In the genomic region with DNA sequence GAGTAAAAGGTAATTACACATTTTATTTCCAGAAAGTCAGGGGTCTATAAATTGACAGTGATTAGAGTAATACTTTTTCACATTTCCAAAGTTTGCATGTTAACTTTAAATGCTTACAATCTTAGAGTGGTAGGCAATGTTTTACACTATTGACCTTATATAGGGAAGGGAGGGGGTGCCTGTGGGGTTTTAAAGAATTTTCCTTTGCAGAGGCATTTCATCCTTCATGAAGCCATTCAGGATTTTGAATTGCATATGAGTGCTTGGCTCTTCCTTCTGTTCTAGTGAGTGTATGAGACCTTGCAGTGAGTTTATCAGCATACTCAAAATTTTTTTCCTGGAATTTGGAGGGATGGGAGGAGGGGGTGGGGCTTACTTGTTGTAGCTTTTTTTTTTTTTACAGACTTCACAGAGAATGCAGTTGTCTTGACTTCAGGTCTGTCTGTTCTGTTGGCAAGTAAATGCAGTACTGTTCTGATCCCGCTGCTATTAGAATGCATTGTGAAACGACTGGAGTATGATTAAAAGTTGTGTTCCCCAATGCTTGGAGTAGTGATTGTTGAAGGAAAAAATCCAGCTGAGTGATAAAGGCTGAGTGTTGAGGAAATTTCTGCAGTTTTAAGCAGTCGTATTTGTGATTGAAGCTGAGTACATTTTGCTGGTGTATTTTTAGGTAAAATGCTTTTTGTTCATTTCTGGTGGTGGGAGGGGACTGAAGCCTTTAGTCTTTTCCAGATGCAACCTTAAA, we compare ENCODE assay signal across 8 cellular contexts. TPM values are rescaled to one million over a fixed set of nuclear protein-coding genes. Genes with fewer than 3 reads are reported as not detected.
DNase-seq lines count a peak whose midpoint lies in the region; ATAC-seq and TF ChIP-seq lines count a peak whose summit lies in the region.

No MANE protein-coding gene starts in this region.

- no peaks in the 10 kb centered on the region for H3K27me3 ChIP-seq in SK-N-SH (ENCODE audit: insufficient read depth)
- no peaks in the 10 kb centered on the region for H3K27me3 ChIP-seq in gastroesophageal sphincter

- TF ChIP-seq RAD21 in SK-N-SH (IDR thresholded peaks at IDR 0.05; ENCODE audit: low read length): no peak

- 0% methylated on average over 3 of the region's 3 CpGs for WGBS in SK-N-SH (ENCODE audit: low lambda C conversion rate)
- WGBS in gastroesophageal sphincter (ENCODE audit: low coverage in 1 of 2), 2 donors: 0% methylated on average over 3 of the region's 3 CpGs

- ATAC-seq in gastroesophageal sphincter: no peak
- no peak for ATAC-seq in HG03159 (IDR thresholded peaks at IDR 0.05; ENCODE audit: unreplicated experiment)

- H3K36me3 ChIP-seq in SK-N-SH (replicated peaks in 1 of 2; ENCODE audit: control insufficient read depth in 1 of 2, insufficient read depth in 2 of 2, low read length in 1 of 2) (peaks cover 66 to 77% of the 10 kb centered on the region in 2 experiments), gastroesophageal sphincter (peaks cover 34 to 58% of the 10 kb centered on the region in 2 donors)

- POLR2A ChIA-PET in SK-N-SH (lab: Yijun Ruan, JAX): interaction anchor here (0.6 to 26.8 kb wide), 9 partner anchors 16 to 206 kb away, joined by 3 to 1027 read pairs (median 3); a partner anchor contains a TSS

- peaks cover 100% of the 10 kb centered on the region for H3F3A ChIP-seq in SK-N-SH (replicated peaks; ENCODE audit: insufficient read depth)

- H3K4me3 ChIP-seq in SK-N-SH (ENCODE audit: low read depth in 2 of 2, low read length in 1 of 2) (peak overlapping the region; percentile 84 to 87), gastroesophageal sphincter (peak overlapping the region; percentile 74 to 97), skin epidermis (peak overlapping the region; percentile 55 to 84 (median 63))

- H3K9ac ChIP-seq in SK-N-SH: peak overlapping the region; percentile 100

- H2AFZ ChIP-seq in SK-N-SH (ENCODE audit: low read depth): no peak overlapping the region

- H3K4me1 ChIP-seq in SK-N-SH (ENCODE audit: control insufficient read depth in 1 of 2, insufficient read depth in 2 of 2, low read depth in 1 of 2, low read length in 1 of 2) (peaks cover 0 to 19% of the 10 kb centered on the region in 2 experiments; a peak in 2 of 4 replicates), gastroesophageal sphincter (peaks cover 7 to 45% (median 10%) of the 10 kb centered on the region in 3 donors)

- no peaks in the 10 kb centered on the region for H3K9me2 ChIP-seq in SK-N-SH

- TF ChIP-seq CTCF in SK-N-SH (IDR thresholded peaks at IDR 0.05) (no peak), gastroesophageal sphincter (IDR thresholded peaks at IDR 0.05) (no peak)

- peaks cover 88% of the 10 kb centered on the region for H4K20me1 ChIP-seq in SK-N-SH (ENCODE audit: insufficient read depth)

- no peaks in the 10 kb centered on the region for H3K9me3 ChIP-seq in SK-N-SH
- no peaks in the 10 kb centered on the region for H3K9me3 ChIP-seq in gastroesophageal sphincter

- DNase-seq in NCI-H2227 (lab: John Stamatoyannopoulos, UW; ENCODE audit: unreplicated experiment) (peak; percentile 41), NCI-H2227 treated with DMSO at 0.1 percent for 48 hours (lab: John Stamatoyannopoulos, UW) (no peak), SK-N-SH (no peak), middle frontal gyrus (ENCODE audit: extremely low spot score, low spot score) (no peak)
- DNase-seq in stimulated activated CD8-positive, alpha-beta memory T cell treated with anti-CD3 and anti-CD28 coated beads, Interleukin-4, amount 100 ng/mL, for 48 hours: no peak

- no peak for TF ChIP-seq EP300 in SK-N-SH (IDR thresholded peaks at IDR 0.05; ENCODE audit: borderline replicate concordance in 1 of 2, low read depth in 1 of 2, low read length in 1 of 2)
- no peak for TF ChIP-seq EP300 in gastroesophageal sphincter (IDR thresholded peaks at IDR 0.05)

- CTCF ChIA-PET in SK-N-SH (lab: Yijun Ruan, JAX): interaction anchor here (0.8 to 8.8 kb wide), 7 partner anchors 12 to 174 kb away, joined by 3 to 223 read pairs (median 4); a partner anchor contains a TSS

- H3K27ac ChIP-seq in SK-N-SH (ENCODE audit: low read depth in 2 of 2, low read length in 1 of 2) (peak overlapping the region; percentile 71 to 99; a peak in 3 of 4 replicates), gastroesophageal sphincter (peak overlapping the region; percentile 90 to 100 (median 97)), skin epidermis (peak overlapping the region in 16 of 21 experiments; percentile 5 to 100 (median 97))

- TF ChIP-seq POLR2A in gastroesophageal sphincter (IDR thresholded peaks at IDR 0.05): peak; percentile 25 to 62

- H3K79me2 ChIP-seq in SK-N-SH (ENCODE audit: insufficient read depth): peaks cover 88% of the 10 kb centered on the region

- H3K4me2 ChIP-seq in SK-N-SH: peak overlapping the region; percentile 87

TF ChIP-seq in SK-N-SH, 30 proteins besides CTCF, POLR2A, EP300 and RAD21 (continues in another document):
- TF ChIP-seq TEAD4 (IDR thresholded peaks at IDR 0.05; ENCODE audit: borderline replicate concordance, insufficient read depth) (0 out of 2 replicates have a peak, but pooled peaks have one; percentile 9), FOXM1 (IDR thresholded peaks at IDR 0.05; ENCODE audit: low read depth) (no peak), TAF1 (IDR thresholded peaks at IDR 0.05; ENCODE audit: borderline replicate concordance, low read depth, low read length) (no peak), CHD2 (IDR thresholded peaks at IDR 0.05; ENCODE audit: low read length, partially characterized antibody) (no peak), RCOR1 (IDR thresholded peaks at IDR 0.05; ENCODE audit: low read length) (no peak), GATA2 (CRISPR knock-in tag; IDR thresholded peaks at IDR 0.05) (no peak), SIN3A (IDR thresholded peaks at IDR 0.05; ENCODE audit: borderline replicate concordance, low read depth, low read length) (0 out of 2 replicates have a peak, but pooled peaks have one; percentile 10), MEF2A (IDR thresholded peaks at IDR 0.05; ENCODE audit: borderline replicate concordance, low read depth) (no peak)
- TF ChIP-seq, protein P1, sequence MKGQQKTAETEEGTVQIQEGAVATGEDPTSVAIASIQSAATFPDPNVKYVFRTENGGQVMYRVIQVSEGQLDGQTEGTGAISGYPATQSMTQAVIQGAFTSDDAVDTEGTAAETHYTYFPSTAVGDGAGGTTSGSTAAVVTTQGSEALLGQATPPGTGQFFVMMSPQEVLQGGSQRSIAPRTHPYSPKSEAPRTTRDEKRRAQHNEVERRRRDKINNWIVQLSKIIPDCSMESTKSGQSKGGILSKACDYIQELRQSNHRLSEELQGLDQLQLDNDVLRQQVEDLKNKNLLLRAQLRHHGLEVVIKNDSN (IDR thresholded peaks at IDR 0.05; ENCODE audit: borderline replicate concordance, low read depth): no peak
- TF ChIP-seq, protein P2, sequence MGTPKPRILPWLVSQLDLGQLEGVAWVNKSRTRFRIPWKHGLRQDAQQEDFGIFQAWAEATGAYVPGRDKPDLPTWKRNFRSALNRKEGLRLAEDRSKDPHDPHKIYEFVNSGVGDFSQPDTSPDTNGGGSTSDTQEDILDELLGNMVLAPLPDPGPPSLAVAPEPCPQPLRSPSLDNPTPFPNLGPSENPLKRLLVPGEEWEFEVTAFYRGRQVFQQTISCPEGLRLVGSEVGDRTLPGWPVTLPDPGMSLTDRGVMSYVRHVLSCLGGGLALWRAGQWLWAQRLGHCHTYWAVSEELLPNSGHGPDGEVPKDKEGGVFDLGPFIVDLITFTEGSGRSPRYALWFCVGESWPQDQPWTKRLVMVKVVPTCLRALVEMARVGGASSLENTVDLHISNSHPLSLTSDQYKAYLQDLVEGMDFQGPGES (IDR thresholded peaks at IDR 0.05; ENCODE audit: low read depth, low read length): no peak
- TF ChIP-seq, protein P3, sequence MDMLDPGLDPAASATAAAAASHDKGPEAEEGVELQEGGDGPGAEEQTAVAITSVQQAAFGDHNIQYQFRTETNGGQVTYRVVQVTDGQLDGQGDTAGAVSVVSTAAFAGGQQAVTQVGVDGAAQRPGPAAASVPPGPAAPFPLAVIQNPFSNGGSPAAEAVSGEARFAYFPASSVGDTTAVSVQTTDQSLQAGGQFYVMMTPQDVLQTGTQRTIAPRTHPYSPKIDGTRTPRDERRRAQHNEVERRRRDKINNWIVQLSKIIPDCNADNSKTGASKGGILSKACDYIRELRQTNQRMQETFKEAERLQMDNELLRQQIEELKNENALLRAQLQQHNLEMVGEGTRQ (IDR thresholded peaks at IDR 0.05; ENCODE audit: borderline replicate concordance, low read depth, low read length): no peak
- TF ChIP-seq, protein P4, sequence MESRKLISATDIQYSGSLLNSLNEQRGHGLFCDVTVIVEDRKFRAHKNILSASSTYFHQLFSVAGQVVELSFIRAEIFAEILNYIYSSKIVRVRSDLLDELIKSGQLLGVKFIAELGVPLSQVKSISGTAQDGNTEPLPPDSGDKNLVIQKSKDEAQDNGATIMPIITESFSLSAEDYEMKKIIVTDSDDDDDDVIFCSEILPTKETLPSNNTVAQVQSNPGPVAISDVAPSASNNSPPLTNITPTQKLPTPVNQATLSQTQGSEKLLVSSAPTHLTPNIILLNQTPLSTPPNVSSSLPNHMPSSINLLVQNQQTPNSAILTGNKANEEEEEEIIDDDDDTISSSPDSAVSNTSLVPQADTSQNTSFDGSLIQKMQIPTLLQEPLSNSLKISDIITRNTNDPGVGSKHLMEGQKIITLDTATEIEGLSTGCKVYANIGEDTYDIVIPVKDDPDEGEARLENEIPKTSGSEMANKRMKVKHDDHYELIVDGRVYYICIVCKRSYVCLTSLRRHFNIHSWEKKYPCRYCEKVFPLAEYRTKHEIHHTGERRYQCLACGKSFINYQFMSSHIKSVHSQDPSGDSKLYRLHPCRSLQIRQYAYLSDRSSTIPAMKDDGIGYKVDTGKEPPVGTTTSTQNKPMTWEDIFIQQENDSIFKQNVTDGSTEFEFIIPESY (IDR thresholded peaks at IDR 0.05; ENCODE audit: borderline replicate concordance, low read depth): peak; percentile 21; the same call in 1 of the 2 replicates

RNA-seq across cellular contexts. Expression of a gene that starts 5.3 kb away (rescaled TPM):
- 285 and 510 TPM in 2 replicates for polyA plus RNA-seq in SK-N-SH (2012; rRNA removed)
- 23.6 and 25.7 TPM in 2 replicates for polyA plus RNA-seq in SK-N-SH (2012; cell fraction: cytosol; rRNA removed)
- 1,545 and 2,619 TPM in 2 replicates for polyA plus RNA-seq in SK-N-SH (2012; cell fraction: nucleus; rRNA removed)
- total RNA-seq in gastroesophageal sphincter: over 10,000 TPM in 2 of 4 donors, 1,000 to 10,000 TPM in 2; 2,194 to 20,520 (median 8,164) TPM

RNA-seq across cellular contexts. Expression of a gene that starts 20.8 kb away (rescaled TPM):
- polyA plus RNA-seq in SK-N-SH (2012; rRNA removed): 76.7 and 79.9 TPM in 2 replicates
- 26.2 and 41.7 TPM in 2 replicates for polyA plus RNA-seq in SK-N-SH (2012; cell fraction: cytosol; rRNA removed)
- polyA plus RNA-seq in SK-N-SH (2012; cell fraction: nucleus; rRNA removed): 115 and 159 TPM in 2 replicates
- 10 to 100 TPM; 70.6 to 97.6 (median 89.2) TPM for total RNA-seq in gastroesophageal sphincter

RNA-seq across cellular contexts. Expression of a gene that starts 54.1 kb away (rescaled TPM):
- polyA plus RNA-seq in SK-N-SH (2012; rRNA removed): 92.1 and 167 TPM in 2 replicates
- 62.4 and 112 TPM in 2 replicates for polyA plus RNA-seq in SK-N-SH (2012; cell fraction: cytosol; rRNA removed)
- 691 and 1,438 TPM in 2 replicates for polyA plus RNA-seq in SK-N-SH (2012; cell fraction: nucleus; rRNA removed)
- 100 to 1,000 TPM in 3 of 4 donors, 10 to 100 TPM in 1; 90.6 to 173 (median 139) TPM for total RNA-seq in gastroesophageal sphincter
